In genomic region chr10:132452216-132452650, GRCh38 we compare ENCODE assay signal across 11 cellular contexts. TPM values are rescaled to one million over a fixed set of nuclear protein-coding genes. Genes with fewer than 3 reads are reported as not detected.
DNase-seq lines count a peak whose midpoint lies in the region; ATAC-seq and TF ChIP-seq lines count a peak whose summit lies in the region.
"Had no signal": no experiment of that assay in that cellular context is flagged by ENCODE, and none has a peak within 500 bp of the region (broad histone marks: within the 10 kb centered on the region; RNA-seq: fewer than 3 reads in every experiment).

No MANE protein-coding gene starts in this region.

- peak; percentile 38 for ATAC-seq in stimulated activated memory B cell treated with anti-CD40 and anti-IgM and Interleukin-4, amounts not matched to agents 10 μg/mL and 1 μg/mL and 100 μg/mL, for 72 hours
- ATAC-seq in HG03196 (IDR thresholded peaks at IDR 0.05; ENCODE audit: unreplicated experiment): no peak

- no peaks in the 10 kb centered on the region for H3K9me3 Mint-ChIP-seq in T-helper 2 cell treated with Interferon-gamma antibody and Interleukin-4, amounts not matched to agents 5 μg/mL and 100 μg/mL, for 36 hours
- H3K9me3 Mint-ChIP-seq in activated CD4-positive, alpha-beta T cell treated with anti-CD3 and anti-CD28 coated beads, Interleukin-2, amount 10 ng/mL, durations not matched to agents 24 days and 14 days: no peaks in the 10 kb centered on the region
- no peaks in the 10 kb centered on the region for H3K9me3 Mint-ChIP-seq in stimulated activated memory B cell treated with anti-CD40 and anti-IgM and Interleukin-4, amounts not matched to agents 10 μg/mL and 1 μg/mL and 100 μg/mL, for 72 hours

- H3K4me3 ChIP-seq in kidney epithelial cell (ENCODE audit: low read depth, low read length): no peak overlapping the region
- H3K4me3 ChIP-seq: uterus had no signal

- H3K4me1 Mint-ChIP-seq in T-helper 2 cell treated with Interferon-gamma antibody and Interleukin-4, amounts not matched to agents 5 μg/mL and 100 μg/mL, for 36 hours (ENCODE audit: low read depth): peaks cover 16% of the 10 kb centered on the region
- H3K4me1 Mint-ChIP-seq in activated CD4-positive, alpha-beta T cell treated with anti-CD3 and anti-CD28 coated beads, Interleukin-2, amount 10 ng/mL, durations not matched to agents 24 days and 14 days: peaks cover 16% of the 10 kb centered on the region
- peaks cover 35% of the 10 kb centered on the region for H3K4me1 Mint-ChIP-seq in stimulated activated memory B cell treated with anti-CD40 and anti-IgM and Interleukin-4, amounts not matched to agents 10 μg/mL and 1 μg/mL and 100 μg/mL, for 72 hours

- no peaks in the 10 kb centered on the region for H3K36me3 ChIP-seq in kidney epithelial cell (ENCODE audit: control insufficient read depth, insufficient read depth, low read length)
- H3K36me3 ChIP-seq: ascending aorta, uterus had no signal

- H3K27me3 Mint-ChIP-seq in T-helper 2 cell treated with Interferon-gamma antibody and Interleukin-4, amounts not matched to agents 5 μg/mL and 100 μg/mL, for 36 hours (ENCODE audit: low read depth): no peaks in the 10 kb centered on the region
- H3K27me3 Mint-ChIP-seq in activated CD4-positive, alpha-beta T cell treated with anti-CD3 and anti-CD28 coated beads, Interleukin-2, amount 10 ng/mL, durations not matched to agents 24 days and 14 days: no peaks in the 10 kb centered on the region
- no peaks in the 10 kb centered on the region for H3K27me3 Mint-ChIP-seq in stimulated activated memory B cell treated with anti-CD40 and anti-IgM and Interleukin-4, amounts not matched to agents 10 μg/mL and 1 μg/mL and 100 μg/mL, for 72 hours

- peak; percentile 9 for TF ChIP-seq CTCF in kidney epithelial cell (IDR thresholded peaks at IDR 0.05; ENCODE audit: insufficient read depth, low read length, poor library complexity, severe bottlenecking)

- H3K36me3 Mint-ChIP-seq in T-helper 2 cell treated with Interferon-gamma antibody and Interleukin-4, amounts not matched to agents 5 μg/mL and 100 μg/mL, for 36 hours (ENCODE audit: low read depth): no peaks in the 10 kb centered on the region
- no peaks in the 10 kb centered on the region for H3K36me3 Mint-ChIP-seq in activated CD4-positive, alpha-beta T cell treated with anti-CD3 and anti-CD28 coated beads, Interleukin-2, amount 10 ng/mL, durations not matched to agents 24 days and 14 days (ENCODE audit: low read depth)
- no peaks in the 10 kb centered on the region for H3K36me3 Mint-ChIP-seq in stimulated activated memory B cell treated with anti-CD40 and anti-IgM and Interleukin-4, amounts not matched to agents 10 μg/mL and 1 μg/mL and 100 μg/mL, for 72 hours

- intact Hi-C loops in activated CD4-positive, alpha-beta T cell treated with anti-CD3 and anti-CD28 coated beads, Interleukin-2, amount 10 ng/mL, durations not matched to agents 24 days and 14 days (cut with micrococcal nuclease): loop anchor here (5.0 kb wide), 1 partner anchor 470 kb away; the partner anchor contains the start of gene BNIP3

- H3K27me3 ChIP-seq in kidney epithelial cell (ENCODE audit: control insufficient read depth, insufficient read depth, low read length): peaks cover 14% of the 10 kb centered on the region
- H3K27me3 ChIP-seq: ascending aorta, uterus had no signal

- no peak overlapping the region for H3K4me3 Mint-ChIP-seq in T-helper 2 cell treated with Interferon-gamma antibody and Interleukin-4, amounts not matched to agents 5 μg/mL and 100 μg/mL, for 36 hours
- H3K4me3 Mint-ChIP-seq in activated CD4-positive, alpha-beta T cell treated with anti-CD3 and anti-CD28 coated beads, Interleukin-2, amount 10 ng/mL, durations not matched to agents 24 days and 14 days: no peak overlapping the region
- H3K4me3 Mint-ChIP-seq in stimulated activated memory B cell treated with anti-CD40 and anti-IgM and Interleukin-4, amounts not matched to agents 10 μg/mL and 1 μg/mL and 100 μg/mL, for 72 hours: no peak overlapping the region

- no peak for DNase-seq in T-helper 2 cell treated with Interferon-gamma antibody and Interleukin-4, amounts not matched to agents 5 μg/mL and 100 μg/mL, for 36 hours (ENCODE audit: low spot score)
- DNase-seq in T-helper 2 cell (no peak), kidney epithelial cell (ENCODE audit: low read depth) (no peak), SW 1271 (lab: John Stamatoyannopoulos, UW) (no peak), HUDEP-2 (lab: John Stamatoyannopoulos, UW; ENCODE audit: unreplicated experiment in 76 of 76) (no peak)
- peak; percentile 68 for DNase-seq in activated CD4-positive, alpha-beta T cell treated with anti-CD3 and anti-CD28 coated beads, Interleukin-2, amount 10 ng/mL, durations not matched to agents 24 days and 14 days
- DNase-seq: HCEC 1CT had no signal

- peak overlapping the region; percentile 65 for H3K27ac Mint-ChIP-seq in T-helper 2 cell treated with Interferon-gamma antibody and Interleukin-4, amounts not matched to agents 5 μg/mL and 100 μg/mL, for 36 hours
- H3K27ac Mint-ChIP-seq in activated CD4-positive, alpha-beta T cell treated with anti-CD3 and anti-CD28 coated beads, Interleukin-2, amount 10 ng/mL, durations not matched to agents 24 days and 14 days: peak overlapping the region; percentile 56
- peak overlapping the region; percentile 73 for H3K27ac Mint-ChIP-seq in stimulated activated memory B cell treated with anti-CD40 and anti-IgM and Interleukin-4, amounts not matched to agents 10 μg/mL and 1 μg/mL and 100 μg/mL, for 72 hours

RNA-seq across cellular contexts. Expression of gene PWWP2B, which starts 55.2 kb away (rescaled TPM):
- 4.9 and 5.0 TPM in 2 replicates for total RNA-seq in activated CD4-positive, alpha-beta T cell treated with anti-CD3 and anti-CD28 coated beads, Interleukin-2, amount 10 ng/mL, durations not matched to agents 24 days and 14 days
- 25.2 and 27.1 TPM in 2 replicates for total RNA-seq in kidney epithelial cell
